In genomic region chr21:20040768-20041167, GRCh38 we compare ENCODE assay signal across 16 cellular contexts.
DNase-seq lines count a peak whose midpoint lies in the region; ATAC-seq and TF ChIP-seq lines count a peak whose summit lies in the region.
"Had no signal": no experiment of that assay in that cellular context is flagged by ENCODE, and none has a peak within 500 bp of the region (broad histone marks: within the 10 kb centered on the region; RNA-seq: fewer than 3 reads in every experiment).

No MANE protein-coding gene starts in this region.

- no peaks in the 10 kb centered on the region for H3K27me3 ChIP-seq in lower lobe of right lung (ENCODE audit: low read depth)
- H3K27me3 ChIP-seq: esophagus squamous epithelium, tibial artery had no signal

- H3K27ac ChIP-seq in VCaP (no peak overlapping the region), lower lobe of right lung (no peak overlapping the region)
- H3K27ac ChIP-seq: esophagus squamous epithelium, tibial artery had no signal

- no peak overlapping the region for H3K27ac Mint-ChIP-seq in T-cell
- H3K27ac Mint-ChIP-seq: activated naive CD4-positive, alpha-beta T cell treated with anti-CD3 and anti-CD28 coated beads, Interleukin-2, amount 10 ng/mL, durations not matched to agents 7 days and 5 days; T-helper 17 cell had no signal

- TF ChIP-seq CTCF in VCaP (conservative IDR thresholded peaks at IDR 0.05), result peak; percentile 90
- peak; percentile 12 for TF ChIP-seq CTCF in lower lobe of right lung (IDR thresholded peaks at IDR 0.05)

- CTCF ChIA-PET in T-cell (lab: Charles Lee), result no interaction called here

- no peak overlapping the region for H3K4me3 ChIP-seq in lower lobe of right lung
- H3K4me3 ChIP-seq: esophagus squamous epithelium, tibial artery had no signal

- no peaks in the 10 kb centered on the region for H3K9me3 ChIP-seq in lower lobe of right lung

- peaks cover 8 to 23% (median 13%) of the 10 kb centered on the region in 3 donors for H3K9me3 Mint-ChIP-seq in T-cell

- DNase-seq in Caki2 (ENCODE audit: low read depth) (peak; percentile 10), HuH-7 (ENCODE audit: low spot score) (peak; percentile 6), lower lobe of right lung (no peak), T-cell (no peak)
- no peak for DNase-seq in stimulated activated CD4-positive, alpha-beta T cell treated with anti-CD3 and anti-CD28 coated beads, Interleukin-15, amount 100 ng/mL, for 24 hours
- no peak for DNase-seq in stimulated activated CD4-positive, alpha-beta T cell treated with anti-CD3 and anti-CD28 coated beads, Interleukin-12 subunit alpha, Interleukin-12 subunit beta, amount 100 ng/mL, for 4 hours
- DNase-seq: activated naive CD4-positive, alpha-beta T cell treated with anti-CD3 and anti-CD28 coated beads, Interleukin-2, amount 10 ng/mL, durations not matched to agents 7 days and 5 days; Calu3; central memory CD4-positive, alpha-beta T cell; esophagus squamous epithelium; NCI-H1048; NCI-H774; T-helper 17 cell; tibial artery had no signal

- in situ Hi-C loops in Caki2 (cut with HindIII; ENCODE audit: low pct_unique_long_range_greater_than_20kb, low sequenced_read_pairs), result no loop called here

- ATAC-seq in lower lobe of right lung (no peak), T-cell (replicated peaks in 1 of 4) (no peak), HG02763 (IDR thresholded peaks at IDR 0.05; ENCODE audit: unreplicated experiment) (no peak)
- ATAC-seq: T-helper 17 cell had no signal

- no peak overlapping the region for H3K4me3 Mint-ChIP-seq in T-cell
- H3K4me3 Mint-ChIP-seq: activated naive CD4-positive, alpha-beta T cell treated with anti-CD3 and anti-CD28 coated beads, Interleukin-2, amount 10 ng/mL, durations not matched to agents 7 days and 5 days; T-helper 17 cell had no signal

- intact Hi-C loops in lower lobe of right lung (cut with DNase I), result no loop called here

- H3K36me3 Mint-ChIP-seq in T-cell, result no peaks in the 10 kb centered on the region
- H3K36me3 Mint-ChIP-seq: activated naive CD4-positive, alpha-beta T cell treated with anti-CD3 and anti-CD28 coated beads, Interleukin-2, amount 10 ng/mL, durations not matched to agents 7 days and 5 days had no signal

- POLR2A ChIA-PET in T-cell (lab: Charles Lee), result no interaction called here

- no peaks in the 10 kb centered on the region for H3K27me3 Mint-ChIP-seq in T-cell
- H3K27me3 Mint-ChIP-seq: activated naive CD4-positive, alpha-beta T cell treated with anti-CD3 and anti-CD28 coated beads, Interleukin-2, amount 10 ng/mL, durations not matched to agents 7 days and 5 days; T-helper 17 cell had no signal

- H3K4me1 Mint-ChIP-seq in T-cell, result no peaks in the 10 kb centered on the region
- H3K4me1 Mint-ChIP-seq: activated naive CD4-positive, alpha-beta T cell treated with anti-CD3 and anti-CD28 coated beads, Interleukin-2, amount 10 ng/mL, durations not matched to agents 7 days and 5 days; T-helper 17 cell had no signal

- H3K36me3 ChIP-seq in lower lobe of right lung, result no peaks in the 10 kb centered on the region
- H3K36me3 ChIP-seq: esophagus squamous epithelium, tibial artery had no signal

- H3K4me1 ChIP-seq in lower lobe of right lung, result no peaks in the 10 kb centered on the region
- H3K4me1 ChIP-seq: esophagus squamous epithelium, tibial artery had no signal

Comparison
In these comparisons a context has a peak if more than half of its experiments do, and no peak if none do; other contexts are left out.
1. DNase-seq: peak in Caki2 (single experiment) and HuH-7 (single experiment); none in lower lobe of right lung (single experiment), stimulated activated CD4-positive, alpha-beta T cell treated with anti-CD3 and anti-CD28 coated beads, Interleukin-15, amount 100 ng/mL, for 24 hours (single experiment), T-cell (0 of 34) and stimulated activated CD4-positive, alpha-beta T cell treated with anti-CD3 and anti-CD28 coated beads, Interleukin-12 subunit alpha, Interleukin-12 subunit beta, amount 100 ng/mL, for 4 hours (single experiment).